Comparison of ENCODE assay signal across 1 cellular context in genomic region chr10:4371691-4372295, GRCh38.
TF ChIP-seq lines count a peak whose summit lies in the region.

No MANE protein-coding gene starts in this region.

TF ChIP-seq in IMR-90, 13 proteins besides CTCF, POLR2A, EP300 and RAD21 (continued from another document):
- no peak for TF ChIP-seq USF2 (IDR thresholded peaks at IDR 0.05; ENCODE audit: low read depth, low read length)
- TF ChIP-seq SMC3 (IDR thresholded peaks at IDR 0.05; ENCODE audit: low read depth, low read length), result no peak
